In genomic region chr9:33506626-33507370, GRCh38 we compare ENCODE assay signal across 12 cellular contexts. TPM values are rescaled to one million over a fixed set of nuclear protein-coding genes. Genes with fewer than 3 reads are reported as not detected.
DNase-seq lines count a peak whose midpoint lies in the region; ATAC-seq and TF ChIP-seq lines count a peak whose summit lies in the region.
"Had no signal": no experiment of that assay in that cellular context is flagged by ENCODE, and none has a peak within 500 bp of the region (broad histone marks: within the 10 kb centered on the region; RNA-seq: fewer than 3 reads in every experiment).

No MANE protein-coding gene starts in this region.

- no peak overlapping the region for H2BK15ac ChIP-seq in mesenchymal stem cell (ENCODE audit: low read depth, poor library complexity, severe bottlenecking)

- H2AFZ ChIP-seq in mesenchymal stem cell (ENCODE audit: low read depth, low read length): no peak overlapping the region

- WGBS in mesenchymal stem cell: 16% methylated on average over 7 of the region's 7 CpGs

- H3K36me3 ChIP-seq in mesenchymal stem cell (ENCODE audit: control insufficient read depth in 1 of 2, insufficient read depth in 2 of 2, low read depth in 1 of 2, low read length in 2 of 2): no peaks in the 10 kb centered on the region
- H3K36me3 ChIP-seq: neutrophil had no signal

- H2BK12ac ChIP-seq in mesenchymal stem cell (ENCODE audit: low read length in 2 of 2): peak overlapping the region in 1 of 2 experiments; percentile 88

- no peak overlapping the region for H4K91ac ChIP-seq in mesenchymal stem cell (ENCODE audit: low read length)

- peaks cover 4% of the 10 kb centered on the region for H3K4me1 ChIP-seq in mesenchymal stem cell (ENCODE audit: control insufficient read depth, insufficient read depth, low read depth, low read length)

- no peak overlapping the region for H3K14ac ChIP-seq in mesenchymal stem cell (ENCODE audit: low read length in 2 of 2)

- H3K4ac ChIP-seq in mesenchymal stem cell (ENCODE audit: low read depth in 1 of 2, low read length in 2 of 2): peak overlapping the region; percentile 10 to 91

- no peak overlapping the region for H3K4me3 ChIP-seq in astrocyte of the cerebellum (ENCODE audit: low read depth, low read length)
- H3K4me3 ChIP-seq in mesenchymal stem cell (ENCODE audit: insufficient read depth in 1 of 2, low read depth in 1 of 2, low read length in 2 of 2): peak overlapping the region in 1 of 2 experiments; percentile 39

- ATAC-seq in HG03460 (IDR thresholded peaks at IDR 0.05; ENCODE audit: unreplicated experiment): no peak

- H2BK120ac ChIP-seq in mesenchymal stem cell (ENCODE audit: low read depth, low read length): no peak overlapping the region

- peak overlapping the region; percentile 54 for H3K4me2 ChIP-seq in mesenchymal stem cell (ENCODE audit: low read length, poor library complexity, severe bottlenecking)

- TF ChIP-seq CTCF in astrocyte of the cerebellum (IDR thresholded peaks at IDR 0.05; ENCODE audit: low read depth, low read length, missing control alignments): no peak

- peak; percentile 27 for DNase-seq in AG08395 (ENCODE audit: low spot score)
- DNase-seq in HT1080 (ENCODE audit: low read depth): peak; percentile 100
- DNase-seq in astrocyte of the cerebellum (ENCODE audit: low read depth): peak; percentile 57
- DNase-seq in mesenchymal stem cell: peak; percentile 93
- DNase-seq in G401 (ENCODE audit: low spot score): no peak
- no peak for DNase-seq in MV-4-11 (lab: John Stamatoyannopoulos, UW)
- no peak for DNase-seq in HuH-7 (ENCODE audit: low spot score)
- DNase-seq: DND-41, GOT3, NCI-H1436 treated with DMSO at 0.1 percent for 48 hours had no signal

- H3K79me1 ChIP-seq in mesenchymal stem cell (replicated peaks; ENCODE audit: low read length, poor library complexity, severe bottlenecking): no peaks in the 10 kb centered on the region

- peak overlapping the region in 1 of 2 experiments; percentile 40 for H3K18ac ChIP-seq in mesenchymal stem cell (ENCODE audit: low read depth in 1 of 2, low read length in 2 of 2)

- no peak overlapping the region for H2AK5ac ChIP-seq in mesenchymal stem cell (ENCODE audit: low read length, severe bottlenecking)

- in situ Hi-C loops in astrocyte of the cerebellum (cut with HindIII; ENCODE audit: low sequenced_read_pairs) (no loop called here), G401 (cut with HindIII; ENCODE audit: low sequenced_read_pairs) (no loop called here)

- no peaks in the 10 kb centered on the region for H3K9me3 ChIP-seq in mesenchymal stem cell (ENCODE audit: control insufficient read depth, low read length)
- H3K9me3 ChIP-seq: neutrophil had no signal

- H3K23ac ChIP-seq in mesenchymal stem cell (ENCODE audit: low read length in 2 of 2): no peak overlapping the region

- H4K8ac ChIP-seq in mesenchymal stem cell (ENCODE audit: low read length): peak overlapping the region; percentile 55

- peak overlapping the region; percentile 99 for H3K27ac ChIP-seq in mesenchymal stem cell (ENCODE audit: low read length, poor library complexity, severe bottlenecking)
- H3K27ac ChIP-seq: neutrophil had no signal

- H3K9ac ChIP-seq in mesenchymal stem cell (ENCODE audit: low read length): peak overlapping the region; percentile 74

- H3K27me3 ChIP-seq in mesenchymal stem cell (ENCODE audit: control insufficient read depth in 1 of 2, insufficient read depth in 1 of 2, low read length in 2 of 2): no peaks in the 10 kb centered on the region
- H3K27me3 ChIP-seq: neutrophil had no signal

- H2BK5ac ChIP-seq in mesenchymal stem cell (ENCODE audit: low read depth, low read length, poor library complexity, severe bottlenecking): peak overlapping the region; percentile 91

RNA-seq across cellular contexts. Expression of gene ANKRD18B, which starts 17.3 kb away (rescaled TPM):
- 3.7 and 15.0 TPM in 2 replicates for total RNA-seq in HT1080 (2014; rRNA removed; shearing (Covaris generic))
- polyA plus RNA-seq in HT1080 (2015; cell fraction: cytosol; rRNA removed): 1.3 and 4.5 TPM in 2 replicates
- polyA plus RNA-seq in HT1080 (2015; cell fraction: nucleus; rRNA removed): 4.1 and 5.3 TPM in 2 replicates
- 0.18 TPM for polyA plus RNA-seq in mesenchymal stem cell (2013, experiment 1 of 2)
- polyA plus RNA-seq in mesenchymal stem cell (2013, experiment 2 of 2): 0.79 TPM
- 3.2 and 20.1 TPM in 2 replicates for total RNA-seq in G401 (2014; rRNA removed; shearing (Covaris generic))

RNA-seq across cellular contexts. Expression of gene NOL6, which starts 33.1 kb away (rescaled TPM):
- 107 and 110 TPM in 2 replicates for total RNA-seq in HT1080 (2014; rRNA removed; shearing (Covaris generic))
- 48.7 and 51.3 TPM in 2 replicates for polyA plus RNA-seq in HT1080 (2015; cell fraction: cytosol; rRNA removed)
- 128 and 132 TPM in 2 replicates for polyA plus RNA-seq in HT1080 (2015; cell fraction: nucleus; rRNA removed)
- 13.2 TPM for polyA plus RNA-seq in mesenchymal stem cell (2013, experiment 1 of 2)
- 12.8 TPM for polyA plus RNA-seq in mesenchymal stem cell (2013, experiment 2 of 2)
- total RNA-seq in G401 (2014; rRNA removed; shearing (Covaris generic)): 21.8 and 33.8 TPM in 2 replicates

RNA-seq across cellular contexts. Expression of gene AQP3, which starts 59.4 kb away (rescaled TPM):
- total RNA-seq in HT1080 (2014; rRNA removed; shearing (Covaris generic)): 0.17 and 1.5 TPM in 2 replicates
- 0.25 and 0.28 TPM in 2 replicates for polyA plus RNA-seq in HT1080 (2015; cell fraction: cytosol; rRNA removed)
- 0.31 and 0.78 TPM in 2 replicates for polyA plus RNA-seq in HT1080 (2015; cell fraction: nucleus; rRNA removed)
- polyA plus RNA-seq in mesenchymal stem cell (2013, experiment 1 of 2): 1.3 TPM
- polyA plus RNA-seq in mesenchymal stem cell (2013, experiment 2 of 2): 1.2 TPM
- total RNA-seq in G401 (2014; rRNA removed; shearing (Covaris generic)): not detected in 2 replicates

Comparison
In these comparisons a context has a peak if more than half of its experiments do, and no peak if none do; other contexts are left out.
1. DNase-seq: peak in AG08395 (single experiment), HT1080 (single experiment), astrocyte of the cerebellum (single experiment) and mesenchymal stem cell (single experiment); none in G401 (single experiment), MV-4-11 (single experiment) and HuH-7 (single experiment).